16 cellular contexts compared by ENCODE assay signal in genomic region chr19:7720351-7720750, GRCh38. TPM values are rescaled to one million over a fixed set of nuclear protein-coding genes. Genes with fewer than 3 reads are reported as not detected.
DNase-seq lines count a peak whose midpoint lies in the region; ATAC-seq lines count a peak whose summit lies in the region.
"Had no signal": no experiment of that assay in that cellular context is flagged by ENCODE, and none has a peak within 500 bp of the region (broad histone marks: within the 10 kb centered on the region; RNA-seq: fewer than 3 reads in every experiment).

No MANE protein-coding gene starts in this region.

- H4K20me1 ChIP-seq in BLaER1 treated with 17β-estradiol and CSF1 and Interleukin-3, amounts not matched to agents 10 nM and 100 nM, result no peaks in the 10 kb centered on the region

- peaks cover 33 to 56% (median 48%) of the 10 kb centered on the region in 10 experiments for H3K4me1 ChIP-seq in BLaER1 treated with 17β-estradiol and CSF1 and Interleukin-3, amounts not matched to agents 10 nM and 100 nM
- no peaks in the 10 kb centered on the region for H3K4me1 ChIP-seq in trophoblast cell (ENCODE audit: control insufficient read depth in 1 of 2, insufficient read depth in 2 of 2, low read length in 2 of 2)

- no peak overlapping the region for H2BK120ac ChIP-seq in trophoblast cell (ENCODE audit: insufficient read depth, low read length, poor library complexity)

- no peaks in the 10 kb centered on the region for H3K79me1 ChIP-seq in trophoblast cell (ENCODE audit: low read length)

- peaks cover 6% of the 10 kb centered on the region for H3K36me3 Mint-ChIP-seq in dendritic cell treated with granulocyte-macrophage colony-stimulating factor and Interleukin-4, amounts not matched to agents 40 ng/mL and 50 ng/mL, for 4 days (ENCODE audit: low read depth)
- H3K36me3 Mint-ChIP-seq: CD4-positive, alpha-beta memory T cell had no signal

- H3K9ac ChIP-seq in BLaER1 treated with 17β-estradiol and CSF1 and Interleukin-3, amounts not matched to agents 10 nM and 100 nM, result no peak overlapping the region
- no peak overlapping the region for H3K9ac ChIP-seq in trophoblast cell (ENCODE audit: low read length)
- H3K9ac ChIP-seq: GM23248 had no signal

- no peak overlapping the region for H3K18ac ChIP-seq in trophoblast cell (ENCODE audit: low read length)

- H4K12ac ChIP-seq in trophoblast cell (ENCODE audit: low read depth, low read length), result no peak overlapping the region

- no peak overlapping the region for H2AK5ac ChIP-seq in trophoblast cell (ENCODE audit: low read length)

- no peak overlapping the region for H3K4ac ChIP-seq in trophoblast cell (ENCODE audit: low read depth, low read length)

- peak overlapping the region in 9 of 11 experiments; percentile 2 to 38 (median 20); a peak in 7 of 22 replicates for H3K4me2 ChIP-seq in BLaER1 treated with 17β-estradiol and CSF1 and Interleukin-3, amounts not matched to agents 10 nM and 100 nM
- H3K4me2 ChIP-seq in trophoblast cell (ENCODE audit: low read length), result no peak overlapping the region

- H3K14ac ChIP-seq in trophoblast cell (ENCODE audit: low read length), result no peak overlapping the region

- no peak overlapping the region for H3K4me3 ChIP-seq in BLaER1 treated with 17β-estradiol and CSF1 and Interleukin-3, amounts not matched to agents 10 nM and 100 nM
- H3K4me3 ChIP-seq in trophoblast cell (ENCODE audit: low read depth, low read length), result no peak overlapping the region
- H3K4me3 ChIP-seq: GM23248 had no signal

- H3K9me3 ChIP-seq in BLaER1 treated with 17β-estradiol and CSF1 and Interleukin-3, amounts not matched to agents 10 nM and 100 nM (replicated peaks in 1 of 11), result peaks cover 8 to 48% (median 18%) of the 10 kb centered on the region in 11 experiments
- no peaks in the 10 kb centered on the region for H3K9me3 ChIP-seq in trophoblast cell (ENCODE audit: insufficient read depth, low read depth, low read length)

- no peak overlapping the region for H2AFZ ChIP-seq in trophoblast cell (ENCODE audit: insufficient read depth, low read length, poor library complexity)
- H2AFZ ChIP-seq: GM23248 had no signal

- no peaks in the 10 kb centered on the region for H3K36me3 ChIP-seq in BLaER1 treated with 17β-estradiol and CSF1 and Interleukin-3, amounts not matched to agents 10 nM and 100 nM
- no peaks in the 10 kb centered on the region for H3K36me3 ChIP-seq in trophoblast cell (ENCODE audit: control insufficient read depth in 1 of 2, insufficient read depth in 2 of 2, low read length in 2 of 2)

- WGBS in trophoblast cell (ENCODE audit: extremely low coverage, insufficient coverage, insufficient read length), result no CpG with 5 or more reads among the region's 6 CpGs

- no peak overlapping the region for H4K91ac ChIP-seq in trophoblast cell (ENCODE audit: low read depth, low read length)

- H3K79me2 ChIP-seq in trophoblast cell (ENCODE audit: control insufficient read depth, insufficient read depth, low read length, poor library complexity), result no peaks in the 10 kb centered on the region

- no peaks in the 10 kb centered on the region for H3K27me3 ChIP-seq in BLaER1 treated with 17β-estradiol and CSF1 and Interleukin-3, amounts not matched to agents 10 nM and 100 nM
- no peaks in the 10 kb centered on the region for H3K27me3 ChIP-seq in trophoblast cell (ENCODE audit: insufficient read depth, low read length)

- DNase-seq in NCI-H2227 treated with DMSO at 0.1 percent for 48 hours (lab: John Stamatoyannopoulos, UW) (peak; percentile 26), trophoblast cell (peak; percentile 14 to 50)
- no peak for DNase-seq in NK-92 treated with Interleukin-12 subunit alpha and Interleukin-12 subunit beta, amount 100 ng/mL, for 24 hours (lab: John Stamatoyannopoulos, UW)
- DNase-seq in activated CD4-positive, CD25-positive, alpha-beta regulatory T cell treated with anti-CD3 and anti-CD28 coated beads, Interleukin-2, amount 50 U/mL, for 72 hours, result no peak
- DNase-seq: 8988T; CD4-positive, alpha-beta memory T cell; DMS79 treated with DMSO at 0.1 percent for 48 hours; EL; GDM1; GM23248 had no signal

- H3K4me3 Mint-ChIP-seq in dendritic cell treated with granulocyte-macrophage colony-stimulating factor and Interleukin-4, amounts not matched to agents 40 ng/mL and 50 ng/mL, for 4 days, result no peak overlapping the region
- H3K4me3 Mint-ChIP-seq: CD4-positive, alpha-beta memory T cell had no signal

- no peak overlapping the region for H3K23ac ChIP-seq in trophoblast cell (ENCODE audit: low read length)

- peaks cover 42% of the 10 kb centered on the region for H3K4me1 Mint-ChIP-seq in dendritic cell treated with granulocyte-macrophage colony-stimulating factor and Interleukin-4, amounts not matched to agents 40 ng/mL and 50 ng/mL, for 4 days (ENCODE audit: low read depth)

- intact Hi-C loops in dendritic cell treated with granulocyte-macrophage colony-stimulating factor and Interleukin-4, amounts not matched to agents 40 ng/mL and 50 ng/mL, for 4 days (cut with micrococcal nuclease), result no loop called here

- no peak overlapping the region for H4K8ac ChIP-seq in trophoblast cell (ENCODE audit: low read depth, low read length)

- no peaks in the 10 kb centered on the region for H3K9me3 Mint-ChIP-seq in dendritic cell treated with granulocyte-macrophage colony-stimulating factor and Interleukin-4, amounts not matched to agents 40 ng/mL and 50 ng/mL, for 4 days

- H3K27ac ChIP-seq in BLaER1 treated with 17β-estradiol and CSF1 and Interleukin-3, amounts not matched to agents 10 nM and 100 nM, result no peak overlapping the region
- H3K27ac ChIP-seq in trophoblast cell (ENCODE audit: low read depth, low read length), result no peak overlapping the region
- H3K27ac ChIP-seq: C4-2B, GM23248 had no signal

- no peaks in the 10 kb centered on the region for H3K27me3 Mint-ChIP-seq in dendritic cell treated with granulocyte-macrophage colony-stimulating factor and Interleukin-4, amounts not matched to agents 40 ng/mL and 50 ng/mL, for 4 days

- ATAC-seq in GM21528 (IDR thresholded peaks at IDR 0.05; ENCODE audit: low FRiP score, unreplicated experiment) (no peak), HG02588 (IDR thresholded peaks at IDR 0.05; ENCODE audit: unreplicated experiment) (no peak)
- ATAC-seq: HCT116 had no signal

- no peak overlapping the region for H2BK5ac ChIP-seq in trophoblast cell (ENCODE audit: low read depth, low read length, poor library complexity)

- H2BK12ac ChIP-seq in trophoblast cell (ENCODE audit: low read length), result no peak overlapping the region

- peak overlapping the region; percentile 43 for H3K27ac Mint-ChIP-seq in dendritic cell treated with granulocyte-macrophage colony-stimulating factor and Interleukin-4, amounts not matched to agents 40 ng/mL and 50 ng/mL, for 4 days
- H3K27ac Mint-ChIP-seq: CD4-positive, alpha-beta memory T cell had no signal

RNA-seq across cellular contexts. Expression of gene CLEC4G, which starts 11.6 kb away (rescaled TPM):
- polyA plus RNA-seq in trophoblast cell (2013), result not detected in 2 replicates
- polyA plus RNA-seq: CD4-positive, alpha-beta memory T cell; GM23248 had no signal

RNA-seq across cellular contexts. Expression of gene FCER2, which starts 18.4 kb away (rescaled TPM):
- not detected in 2 replicates for polyA plus RNA-seq in trophoblast cell (2013)
- polyA plus RNA-seq: GM23248 had no signal

RNA-seq across cellular contexts. Expression of gene CD209, which starts 27.0 kb away (rescaled TPM):
- not detected in 2 replicates for polyA plus RNA-seq in trophoblast cell (2013)
- polyA plus RNA-seq: CD4-positive, alpha-beta memory T cell; GM23248 had no signal

RNA-seq across cellular contexts. Expression of gene TRAPPC5, which starts 39.7 kb away (rescaled TPM):
- 69.3 and 70.1 TPM in 2 replicates for polyA plus RNA-seq in trophoblast cell (2013)

RNA-seq across cellular contexts. Expression of gene CLEC4M, which starts 42.7 kb away (rescaled TPM):
- polyA plus RNA-seq in trophoblast cell (2013), result not detected in 2 replicates
- polyA plus RNA-seq: CD4-positive, alpha-beta memory T cell; GM23248 had no signal

Comparison
In these comparisons a context has a peak if more than half of its experiments do, and no peak if none do; other contexts are left out.
1. DNase-seq: peak in NCI-H2227 treated with DMSO at 0.1 percent for 48 hours (single experiment) and trophoblast cell (2 of 2); none in NK-92 treated with Interleukin-12 subunit alpha and Interleukin-12 subunit beta, amount 100 ng/mL, for 24 hours (single experiment) and activated CD4-positive, CD25-positive, alpha-beta regulatory T cell treated with anti-CD3 and anti-CD28 coated beads, Interleukin-2, amount 50 U/mL, for 72 hours (single experiment).